In the genomic region with DNA sequence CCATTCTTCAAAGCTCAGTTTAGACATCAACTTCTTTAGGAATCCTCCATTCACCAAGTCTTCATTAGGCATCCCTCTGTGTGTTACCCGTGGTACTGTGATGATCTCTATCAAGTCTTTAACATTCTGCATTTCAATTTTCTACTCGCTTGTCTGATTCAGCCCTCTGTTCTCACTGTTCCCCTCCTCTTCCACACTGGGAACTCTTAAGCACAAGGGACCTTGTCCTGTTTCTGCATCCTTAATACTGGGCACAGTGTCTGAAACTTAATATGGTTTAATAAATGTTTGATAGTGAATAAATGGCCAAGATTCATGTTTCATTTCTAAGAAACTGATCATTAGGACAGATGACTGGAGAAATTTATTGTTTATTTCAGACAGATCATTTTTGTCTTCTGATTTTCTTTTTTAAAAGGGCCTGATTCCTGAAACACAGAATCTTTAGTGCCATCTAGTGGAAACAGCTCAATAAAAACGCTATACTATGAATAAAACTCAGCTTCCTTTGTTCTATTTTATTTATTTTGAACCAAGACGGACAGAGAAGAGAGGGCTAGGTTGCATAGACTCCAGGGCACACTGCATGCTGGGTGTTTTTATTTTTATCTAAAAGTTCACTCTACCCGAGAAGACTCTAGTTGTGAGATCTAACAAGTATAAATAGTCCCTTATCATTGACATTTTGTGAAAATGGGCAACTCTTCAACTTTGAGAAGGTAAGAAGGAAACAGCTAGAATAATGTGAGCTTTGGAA, we compare ENCODE assay signal across 8 cellular contexts. TPM values are rescaled to one million over a fixed set of nuclear protein-coding genes. Genes with fewer than 3 reads are reported as not detected.
A peak's percentile ranks its signal among the peaks of the same experiment; 100 is the strongest.
DNase-seq lines count a peak whose midpoint lies in the region; ATAC-seq and TF ChIP-seq lines count a peak whose summit lies in the region.

No MANE protein-coding gene starts in this region.

- no peaks in the 10 kb centered on the region for H3K36me3 ChIP-seq in lower lobe of right lung

- H3K4me1 ChIP-seq in lower lobe of right lung: peaks cover 6% of the 10 kb centered on the region

- peaks cover 7% of the 10 kb centered on the region for H3K4me1 Mint-ChIP-seq in chondrocyte (ENCODE audit: low read depth)

- no peak overlapping the region for H3K27ac ChIP-seq in lower lobe of right lung

- no peaks in the 10 kb centered on the region for H3K9me3 ChIP-seq in lower lobe of right lung

- H3K27me3 Mint-ChIP-seq in chondrocyte (ENCODE audit: low read depth): no peaks in the 10 kb centered on the region

- H3K36me3 Mint-ChIP-seq in chondrocyte (ENCODE audit: low read depth): no peaks in the 10 kb centered on the region

- no peak overlapping the region for H3K27ac Mint-ChIP-seq in chondrocyte (ENCODE audit: unreplicated experiment)

- H3K4me3 Mint-ChIP-seq in chondrocyte (ENCODE audit: unreplicated experiment): no peak overlapping the region

- no peak overlapping the region for H3K4me3 ChIP-seq in lower lobe of right lung
- H3K4me3 ChIP-seq in lower leg skin (ENCODE audit: low read depth, poor library complexity, severe bottlenecking): no peak overlapping the region

- 20 to 27% methylated on average over 5 of the region's 5 CpGs for WGBS in lower leg skin, 2 donors

- no peaks in the 10 kb centered on the region for H3K9me3 Mint-ChIP-seq in chondrocyte (ENCODE audit: low read depth)

- no peak for TF ChIP-seq POLR2A in lower leg skin (IDR thresholded peaks at IDR 0.05)

- DNase-seq in A172 (ENCODE audit: low spot score): peak; percentile 55
- peak; percentile 38 for DNase-seq in GM10266 (ENCODE audit: extremely low spot score)
- DNase-seq in NCI-H345 (lab: John Stamatoyannopoulos, UW): peak; percentile 62
- DNase-seq in chondrocyte (ENCODE audit: low spot score): no peak
- DNase-seq in lower lobe of right lung: no peak
- no peak for DNase-seq in posterior vena cava (ENCODE audit: low spot score)
- DNase-seq in lower leg skin (ENCODE audit: low spot score in 2 of 2): no peak

- TF ChIP-seq CTCF in GM10266 (IDR thresholded peaks at IDR 0.05; ENCODE audit: control insufficient read depth, insufficient read depth, low read depth, missing control alignments) (peak; percentile 51), chondrocyte (IDR thresholded peaks at IDR 0.05) (peak; percentile 92), lower lobe of right lung (IDR thresholded peaks at IDR 0.05) (peak; percentile 48), lower leg skin (IDR thresholded peaks at IDR 0.05) (no peak)

- intact Hi-C loops in lower lobe of right lung (cut with DNase I): no loop called here
- intact Hi-C loops in posterior vena cava (cut with DNase I): loop anchor here in 1 of 2 donors (5.0 kb wide), 1 partner anchor 61 kb away; no protein-coding TSS in a partner anchor
- intact Hi-C loops in lower leg skin (cut with DNase I; ENCODE audit: low total_unique reads): no loop called here

- no peaks in the 10 kb centered on the region for H3K27me3 ChIP-seq in lower lobe of right lung (ENCODE audit: low read depth)

- ATAC-seq in lower lobe of right lung (peak; percentile 52 to 76), HG03025 (IDR thresholded peaks at IDR 0.05; ENCODE audit: low FRiP score, unreplicated experiment) (no peak)

RNA-seq across cellular contexts. Expression of a gene that starts 7.0 kb away (rescaled TPM):
- total RNA-seq in A172 (2014; rRNA removed; shearing (Covaris generic)): 2.6 and 6.0 TPM in 2 replicates
- total RNA-seq in chondrocyte (5.3 to 6.3 TPM (median 6.0 TPM) in 3 replicates), lower lobe of right lung (2.1 TPM), posterior vena cava (1 to 10 TPM; 3.1 to 3.9 TPM), lower leg skin (1 to 10 TPM in 3 of 4 donors, under 1 TPM in 1; 0.84 to 3.9 (median 1.8) TPM)

Comparison
In these comparisons a context has a peak if more than half of its experiments do, and no peak if none do; other contexts are left out.
1. DNase-seq: peak in A172 (single experiment), GM10266 (single experiment) and NCI-H345 (single experiment); none in chondrocyte (single experiment), lower lobe of right lung (single experiment), posterior vena cava (single experiment) and lower leg skin (0 of 2).
2. CTCF ChIP-seq: peak in GM10266 (single experiment), chondrocyte (single experiment) and lower lobe of right lung (single experiment); none in lower leg skin (0 of 3).